In the genomic region with DNA sequence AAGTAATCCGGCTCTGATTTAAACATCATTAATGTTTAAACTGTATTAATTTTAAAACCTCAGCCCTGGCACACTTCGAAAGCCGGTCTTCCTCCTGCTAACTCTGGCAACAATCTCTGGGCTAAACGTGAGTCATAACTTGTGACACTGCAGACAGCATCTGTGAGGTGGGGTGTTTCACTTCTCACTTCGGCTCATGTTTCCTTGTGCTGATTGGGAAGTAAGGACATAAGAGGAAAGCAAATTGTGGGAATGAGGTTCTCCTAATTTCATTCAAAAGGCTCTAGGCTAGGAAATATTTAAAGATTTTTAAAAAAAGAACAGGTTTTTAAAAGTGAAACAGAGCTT, we compare ENCODE assay signal across 8 cellular contexts.
DNase-seq lines count a peak whose midpoint lies in the region; ATAC-seq and TF ChIP-seq lines count a peak whose summit lies in the region.
"Had no signal": no experiment of that assay in that cellular context is flagged by ENCODE, and none has a peak within 500 bp of the region (broad histone marks: within the 10 kb centered on the region; RNA-seq: fewer than 3 reads in every experiment).

No MANE protein-coding gene starts in this region.

- TF ChIP-seq POLR2A in sigmoid colon (IDR thresholded peaks at IDR 0.05): no peak

- peaks cover 0 to 6% (median 0%) of the 10 kb centered on the region in 4 donors for H3K4me1 ChIP-seq in sigmoid colon

- intact Hi-C loops in sigmoid colon (cut with DNase I): loop anchor here (10.0 kb wide), 1 partner anchor 169 kb away; no protein-coding TSS in a partner anchor

- no peak for TF ChIP-seq EP300 in sigmoid colon (IDR thresholded peaks at IDR 0.05)

- ATAC-seq in GM21737 (IDR thresholded peaks at IDR 0.05; ENCODE audit: unreplicated experiment): peak; percentile 82
- ATAC-seq in GM19324 (IDR thresholded peaks at IDR 0.05; ENCODE audit: low FRiP score, unreplicated experiment): no peak

- 1 to 14% methylated on average over 5 of the region's 5 CpGs for WGBS in sigmoid colon, 2 donors

- no peaks in the 10 kb centered on the region for H3K9me3 ChIP-seq in sigmoid colon

- DNase-seq in NOMO-1 (lab: John Stamatoyannopoulos, UW; ENCODE audit: unreplicated experiment in 2 of 2) (peak; percentile 28 to 71), fibroblast of peridontal ligament (ENCODE audit: extremely low read depth) (peak; percentile 82), sigmoid colon (peak; percentile 76), NCI-H748 (lab: John Stamatoyannopoulos, UW; ENCODE audit: unreplicated experiment) (no peak)
- DNase-seq in stimulated activated naive CD4-positive, alpha-beta T cell (lab: John Stamatoyannopoulos, UW): no peak

- H3K36me3 ChIP-seq in sigmoid colon: no peaks in the 10 kb centered on the region

- no peak overlapping the region for H3K4me3 ChIP-seq in sigmoid colon

- no peaks in the 10 kb centered on the region for H3K27me3 ChIP-seq in sigmoid colon

- TF ChIP-seq CTCF in sigmoid colon (IDR thresholded peaks at IDR 0.05): no peak

- peak overlapping the region in 3 of 4 donors; percentile 34 to 50 (median 42) for H3K27ac ChIP-seq in sigmoid colon
- H3K27ac ChIP-seq: KMS-11 had no signal

Comparison
In these comparisons a context has a peak if more than half of its experiments do, and no peak if none do; other contexts are left out.
1. DNase-seq: peak in NOMO-1 (2 of 2), fibroblast of peridontal ligament (single experiment) and sigmoid colon (single experiment); none in stimulated activated naive CD4-positive, alpha-beta T cell (0 of 6) and NCI-H748 (single experiment).